ENCODE assay signal across 19 cellular contexts in the genomic region with DNA sequence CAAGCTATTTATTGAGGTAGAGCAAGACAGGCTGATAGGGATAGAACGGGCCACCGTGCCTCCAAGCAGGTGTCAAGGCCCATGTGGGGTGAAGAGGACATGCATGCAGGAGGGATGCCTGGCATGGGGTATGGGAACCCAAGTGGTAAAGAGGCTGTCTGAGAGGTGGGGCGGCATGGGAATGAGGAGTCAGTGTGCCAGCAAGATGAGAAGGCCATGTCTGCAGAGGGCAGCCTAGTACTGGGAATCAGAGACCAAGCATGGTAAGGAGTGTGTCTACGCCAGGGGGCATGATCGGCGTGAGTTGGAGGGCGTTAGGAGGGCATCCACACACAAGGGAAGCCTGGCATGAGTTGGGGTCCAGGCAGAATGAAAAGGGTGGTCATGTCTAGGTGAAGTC.
DNase-seq lines count a peak whose midpoint lies in the region; ATAC-seq and TF ChIP-seq lines count a peak whose summit lies in the region.
"Had no signal": no experiment of that assay in that cellular context is flagged by ENCODE, and none has a peak within 500 bp of the region (broad histone marks: within the 10 kb centered on the region; RNA-seq: fewer than 3 reads in every experiment).

No MANE protein-coding gene starts in this region.

- peaks cover 8% of the 10 kb centered on the region for H3K9me3 Mint-ChIP-seq in stimulated activated memory B cell treated with anti-CD40 and anti-IgM and Interleukin-4, amounts not matched to agents 10 μg/mL and 1 μg/mL and 100 μg/mL, for 72 hours

- no peaks in the 10 kb centered on the region for H3K9me3 ChIP-seq in OCI-LY1 (ENCODE audit: low read length)
- H3K9me3 ChIP-seq: ascending aorta, Caco-2 had no signal

- H3K4me1 ChIP-seq in OCI-LY1 (ENCODE audit: insufficient read depth, low read length, severe bottlenecking): no peaks in the 10 kb centered on the region
- H3K4me1 ChIP-seq: ascending aorta had no signal

- H3K36me3 ChIP-seq in OCI-LY1 (ENCODE audit: insufficient read depth, low read length): no peaks in the 10 kb centered on the region
- H3K36me3 ChIP-seq: ascending aorta had no signal

- no peaks in the 10 kb centered on the region for H4K20me1 ChIP-seq in OCI-LY1 (ENCODE audit: insufficient read depth, low read length)

- no peak overlapping the region for H3K4me3 Mint-ChIP-seq in stimulated activated memory B cell treated with anti-CD40 and anti-IgM and Interleukin-4, amounts not matched to agents 10 μg/mL and 1 μg/mL and 100 μg/mL, for 72 hours
- H3K4me3 Mint-ChIP-seq: activated CD8-positive, alpha-beta memory T cell treated with anti-CD3 and anti-CD28 coated beads, Interleukin-2, amount 10 ng/mL, durations not matched to agents 7 days and 5 days had no signal

- H3K27ac ChIP-seq in OCI-LY1 (ENCODE audit: low read depth, low read length, poor library complexity, severe bottlenecking): no peak overlapping the region
- H3K27ac ChIP-seq: ascending aorta, coronary artery, PC-9, VCaP had no signal

- H3K36me3 Mint-ChIP-seq in stimulated activated memory B cell treated with anti-CD40 and anti-IgM and Interleukin-4, amounts not matched to agents 10 μg/mL and 1 μg/mL and 100 μg/mL, for 72 hours: no peaks in the 10 kb centered on the region
- H3K36me3 Mint-ChIP-seq: activated CD8-positive, alpha-beta memory T cell treated with anti-CD3 and anti-CD28 coated beads, Interleukin-2, amount 10 ng/mL, durations not matched to agents 7 days and 5 days had no signal

- H3K27me3 ChIP-seq in OCI-LY1 (ENCODE audit: insufficient read depth, low read length): no peaks in the 10 kb centered on the region
- H3K27me3 ChIP-seq: ascending aorta had no signal

- no peak overlapping the region for H3K27ac Mint-ChIP-seq in stimulated activated memory B cell treated with anti-CD40 and anti-IgM and Interleukin-4, amounts not matched to agents 10 μg/mL and 1 μg/mL and 100 μg/mL, for 72 hours
- H3K27ac Mint-ChIP-seq: activated CD8-positive, alpha-beta memory T cell treated with anti-CD3 and anti-CD28 coated beads, Interleukin-2, amount 10 ng/mL, durations not matched to agents 7 days and 5 days had no signal

- no peaks in the 10 kb centered on the region for H3K9me2 ChIP-seq in OCI-LY1 (ENCODE audit: low read depth, low read length)

- H3F3A ChIP-seq in OCI-LY1 (ENCODE audit: insufficient read depth, low read length): no peaks in the 10 kb centered on the region

- no peak overlapping the region for H3K4me3 ChIP-seq in OCI-LY1 (ENCODE audit: low read depth, low read length, poor library complexity, severe bottlenecking)
- H3K4me3 ChIP-seq: ascending aorta, coronary artery, PC-9 had no signal

- TF ChIP-seq CTCF in OCI-LY1 (IDR thresholded peaks at IDR 0.05; ENCODE audit: low read length): peak; percentile 34; the same call in 1 of the 2 replicates

- H2AFZ ChIP-seq in OCI-LY1 (ENCODE audit: low read length): no peak overlapping the region
- H2AFZ ChIP-seq: PC-9 had no signal

- peaks cover 18% of the 10 kb centered on the region for H3K27me3 Mint-ChIP-seq in stimulated activated memory B cell treated with anti-CD40 and anti-IgM and Interleukin-4, amounts not matched to agents 10 μg/mL and 1 μg/mL and 100 μg/mL, for 72 hours
- H3K27me3 Mint-ChIP-seq: activated CD8-positive, alpha-beta memory T cell treated with anti-CD3 and anti-CD28 coated beads, Interleukin-2, amount 10 ng/mL, durations not matched to agents 7 days and 5 days had no signal

- peak; percentile 44 for ATAC-seq in stimulated activated memory B cell treated with anti-CD40 and anti-IgM and Interleukin-4, amounts not matched to agents 10 μg/mL and 1 μg/mL and 100 μg/mL, for 72 hours
- no peak for ATAC-seq in Right ventricle myocardium inferior
- ATAC-seq: activated CD8-positive, alpha-beta memory T cell treated with anti-CD3 and anti-CD28 coated beads, Interleukin-2, amount 10 ng/mL, durations not matched to agents 7 days and 5 days; left cardiac atrium had no signal

- no peak overlapping the region for H3K9ac ChIP-seq in OCI-LY1 (ENCODE audit: low read length)

- H3K4me1 Mint-ChIP-seq in stimulated activated memory B cell treated with anti-CD40 and anti-IgM and Interleukin-4, amounts not matched to agents 10 μg/mL and 1 μg/mL and 100 μg/mL, for 72 hours: no peaks in the 10 kb centered on the region
- H3K4me1 Mint-ChIP-seq: activated CD8-positive, alpha-beta memory T cell treated with anti-CD3 and anti-CD28 coated beads, Interleukin-2, amount 10 ng/mL, durations not matched to agents 7 days and 5 days had no signal

- peak; percentile 4 for DNase-seq in NCI-H2171 treated with DMSO at 0.1 percent for 48 hours (lab: John Stamatoyannopoulos, UW)
- DNase-seq in NCI-H2171 (lab: John Stamatoyannopoulos, UW): no peak
- DNase-seq in head of caudate nucleus: peak in 41 of 42 donors; percentile 6 to 84 (median 60)
- no peak for DNase-seq in NCI-H524 (lab: John Stamatoyannopoulos, UW)
- no peak for DNase-seq in Right ventricle myocardium inferior (ENCODE audit: missing footprints)
- DNase-seq in cerebellum (ENCODE audit: low spot score): no peak
- DNase-seq: activated CD8-positive, alpha-beta memory T cell treated with anti-CD3 and anti-CD28 coated beads, Interleukin-2, amount 10 ng/mL, durations not matched to agents 7 days and 5 days; activated effector memory CD4-positive, alpha-beta T cell treated with anti-CD3 and anti-CD28 coated beads, Interleukin-2, amount 50 U/mL, for 16 hours; Caco-2; IMR-90; left cardiac atrium; NCI-H1105 treated with DMSO at 0.1 percent for 48 hours; PC-9; stimulated activated CD4-positive, alpha-beta T cell treated with anti-CD3 and anti-CD28 coated beads, Interleukin-15, amount 100 ng/mL, for 24 hours had no signal

- no peaks in the 10 kb centered on the region for H3K79me2 ChIP-seq in OCI-LY1 (ENCODE audit: insufficient read depth, low read length)

- intact Hi-C loops in head of caudate nucleus (cut with DNase I): loop anchor here (5.0 kb wide), 1 partner anchor 499 kb away; no protein-coding TSS in a partner anchor
- intact Hi-C loops in Right ventricle myocardium inferior (cut with DNase I): no loop called here

- H3K4me2 ChIP-seq in OCI-LY1 (ENCODE audit: low read length): no peak overlapping the region
- H3K4me2 ChIP-seq: PC-9 had no signal

Comparison
In these comparisons a context has a peak if more than half of its experiments do, and no peak if none do; other contexts are left out.
1. DNase-seq: peak in NCI-H2171 treated with DMSO at 0.1 percent for 48 hours (single experiment) and head of caudate nucleus (41 of 42); none in NCI-H2171 (single experiment), NCI-H524 (0 of 2), Right ventricle myocardium inferior (single experiment) and cerebellum (single experiment).